9 cellular contexts compared by ENCODE assay signal in the genomic region with DNA sequence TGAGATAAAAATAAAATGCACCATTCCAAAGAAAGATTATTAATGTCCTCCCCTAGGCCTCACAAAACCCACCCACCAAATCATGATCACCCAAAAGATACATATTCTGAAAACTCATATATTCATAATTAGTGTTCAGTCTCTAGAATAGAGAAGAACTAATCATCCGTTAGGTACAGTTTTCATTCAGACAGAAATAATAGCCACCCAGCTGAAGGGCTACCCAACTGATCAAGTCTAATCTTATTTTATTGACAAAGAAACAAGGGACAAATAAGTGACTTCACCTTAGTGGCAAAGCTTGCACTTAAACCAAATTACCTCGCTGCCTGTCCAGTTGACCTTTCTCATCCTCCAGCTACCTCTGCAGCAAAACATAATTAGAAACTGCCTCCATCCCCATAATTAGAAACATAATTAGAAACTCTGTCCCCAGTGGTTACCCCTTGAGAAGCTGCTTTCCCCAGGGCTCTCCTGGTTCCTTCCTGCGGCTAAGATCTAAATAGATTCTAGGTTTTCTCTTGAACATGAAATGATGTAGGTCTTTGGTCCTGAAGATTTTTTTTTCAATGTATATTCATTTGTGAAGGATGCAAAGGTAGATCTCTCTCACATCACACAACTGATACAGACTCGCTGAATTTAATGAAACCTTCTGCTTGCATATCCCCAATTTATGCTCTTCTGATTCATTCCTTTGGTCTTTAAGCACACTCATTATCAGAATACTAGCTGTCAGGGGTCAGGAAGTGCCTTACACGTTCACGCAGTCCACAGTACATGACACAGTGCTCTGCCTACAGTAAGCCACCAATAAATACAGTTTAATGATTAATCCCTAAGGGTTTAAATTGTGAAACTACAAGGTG. TPM values are rescaled to one million over a fixed set of nuclear protein-coding genes. Genes with fewer than 3 reads are reported as not detected.
DNase-seq lines count a peak whose midpoint lies in the region; ATAC-seq and FAIRE-seq lines count a peak whose summit lies in the region.
"Had no signal": no experiment of that assay in that cellular context is flagged by ENCODE, and none has a peak within 500 bp of the region (broad histone marks: within the 10 kb centered on the region; RNA-seq: fewer than 3 reads in every experiment).

No MANE protein-coding gene starts in this region.

- H3K4me3 Mint-ChIP-seq in activated T-cell treated with anti-CD3 and anti-CD28 coated beads, Interleukin-2, amount 50 U/mL, for 72 hours: peak overlapping the region; percentile 11 to 54
- H3K4me3 Mint-ChIP-seq in stimulated activated memory B cell treated with anti-CD40 and anti-IgM and Interleukin-4, amounts not matched to agents 10 μg/mL and 1 μg/mL and 100 μg/mL, for 72 hours: peak overlapping the region; percentile 42

- peaks cover 34% of the 10 kb centered on the region for H3K4me1 Mint-ChIP-seq in activated T-cell treated with anti-CD3 and anti-CD28 coated beads, Interleukin-2, amount 50 U/mL, for 72 hours (ENCODE audit: low read depth)
- peaks cover 27% of the 10 kb centered on the region for H3K4me1 Mint-ChIP-seq in stimulated activated memory B cell treated with anti-CD40 and anti-IgM and Interleukin-4, amounts not matched to agents 10 μg/mL and 1 μg/mL and 100 μg/mL, for 72 hours

- DNase-seq in activated T-cell treated with anti-CD3 and anti-CD28 coated beads, Interleukin-2, amount 50 U/mL, for 72 hours: no peak
- DNase-seq in activated T-cell treated with anti-CD3 and anti-CD28 coated beads for 4 hours (no peak), HK-2 (ENCODE audit: unreplicated experiment) (no peak), superior temporal gyrus (ENCODE audit: extremely low spot score) (no peak), urothelium cell line (ENCODE audit: low spot score) (no peak)
- DNase-seq: NCI-H526 had no signal

- ATAC-seq in activated T-cell treated with anti-CD3 and anti-CD28 coated beads, Interleukin-2, amount 50 U/mL, for 72 hours (replicated peaks in 1 of 2): peak; percentile 87 to 88
- ATAC-seq in GM21825 (IDR thresholded peaks at IDR 0.05; ENCODE audit: unreplicated experiment): peak; percentile 91
- ATAC-seq in HG03558 (IDR thresholded peaks at IDR 0.05; ENCODE audit: extremely low read depth, unreplicated experiment): peak; percentile 85
- peak; percentile 88 for ATAC-seq in stimulated activated memory B cell treated with anti-CD40 and anti-IgM and Interleukin-4, amounts not matched to agents 10 μg/mL and 1 μg/mL and 100 μg/mL, for 72 hours

- no peaks in the 10 kb centered on the region for H3K27me3 Mint-ChIP-seq in activated T-cell treated with anti-CD3 and anti-CD28 coated beads, Interleukin-2, amount 50 U/mL, for 72 hours (ENCODE audit: low read depth)
- H3K27me3 Mint-ChIP-seq in stimulated activated memory B cell treated with anti-CD40 and anti-IgM and Interleukin-4, amounts not matched to agents 10 μg/mL and 1 μg/mL and 100 μg/mL, for 72 hours: no peaks in the 10 kb centered on the region

- peaks cover 7 to 14% of the 10 kb centered on the region in 2 donors for H3K36me3 Mint-ChIP-seq in activated T-cell treated with anti-CD3 and anti-CD28 coated beads, Interleukin-2, amount 50 U/mL, for 72 hours (ENCODE audit: insufficient read depth in 2 of 2)
- H3K36me3 Mint-ChIP-seq in stimulated activated memory B cell treated with anti-CD40 and anti-IgM and Interleukin-4, amounts not matched to agents 10 μg/mL and 1 μg/mL and 100 μg/mL, for 72 hours: peaks cover 32% of the 10 kb centered on the region

- FAIRE-seq in urothelium cell line (lab: Jason Lieb, UNC): no peak

- H3K9me3 Mint-ChIP-seq in activated T-cell treated with anti-CD3 and anti-CD28 coated beads, Interleukin-2, amount 50 U/mL, for 72 hours: no peaks in the 10 kb centered on the region
- no peaks in the 10 kb centered on the region for H3K9me3 Mint-ChIP-seq in stimulated activated memory B cell treated with anti-CD40 and anti-IgM and Interleukin-4, amounts not matched to agents 10 μg/mL and 1 μg/mL and 100 μg/mL, for 72 hours

- H3K27ac Mint-ChIP-seq in activated T-cell treated with anti-CD3 and anti-CD28 coated beads, Interleukin-2, amount 50 U/mL, for 72 hours: peak overlapping the region; percentile 63
- peak overlapping the region; percentile 74 for H3K27ac Mint-ChIP-seq in stimulated activated memory B cell treated with anti-CD40 and anti-IgM and Interleukin-4, amounts not matched to agents 10 μg/mL and 1 μg/mL and 100 μg/mL, for 72 hours

RNA-seq across cellular contexts. Expression of a gene that starts 46.3 kb away (rescaled TPM):
- 100 to 1,000 TPM; 175 to 193 TPM for total RNA-seq in activated T-cell treated with anti-CD3 and anti-CD28 coated beads, Interleukin-2, amount 50 U/mL, for 72 hours

RNA-seq across cellular contexts. Expression of a gene that starts 58.4 kb away (rescaled TPM):
- 1 to 10 TPM; 1.8 to 5.6 TPM for total RNA-seq in activated T-cell treated with anti-CD3 and anti-CD28 coated beads, Interleukin-2, amount 50 U/mL, for 72 hours
